In the genomic region with DNA sequence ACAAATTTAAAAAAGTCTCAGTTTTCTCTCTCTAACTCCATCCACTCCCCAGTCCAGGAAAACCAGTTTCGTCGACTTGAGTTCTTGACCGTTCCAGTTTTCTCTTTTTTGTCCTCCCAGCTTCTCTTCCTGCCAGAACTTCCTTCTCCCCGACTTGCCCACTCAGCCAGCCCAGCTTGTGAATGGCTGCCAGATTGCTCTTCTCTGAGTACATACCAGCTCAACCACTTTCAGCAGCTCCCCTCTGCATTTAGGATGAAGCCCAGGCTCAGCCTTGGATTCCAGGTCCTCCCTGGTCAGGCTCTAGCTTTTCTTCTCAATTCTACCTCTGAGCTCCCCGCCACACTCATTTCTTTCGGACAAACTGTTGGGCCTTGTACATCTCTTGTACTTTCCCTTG, we compare ENCODE assay signal across 1 cellular context.
TF ChIP-seq lines count a peak whose summit lies in the region.

No MANE protein-coding gene starts in this region.

TF ChIP-seq in SK-N-SH, 30 proteins besides CTCF, POLR2A, EP300 and RAD21:
- TF ChIP-seq, protein P1, sequence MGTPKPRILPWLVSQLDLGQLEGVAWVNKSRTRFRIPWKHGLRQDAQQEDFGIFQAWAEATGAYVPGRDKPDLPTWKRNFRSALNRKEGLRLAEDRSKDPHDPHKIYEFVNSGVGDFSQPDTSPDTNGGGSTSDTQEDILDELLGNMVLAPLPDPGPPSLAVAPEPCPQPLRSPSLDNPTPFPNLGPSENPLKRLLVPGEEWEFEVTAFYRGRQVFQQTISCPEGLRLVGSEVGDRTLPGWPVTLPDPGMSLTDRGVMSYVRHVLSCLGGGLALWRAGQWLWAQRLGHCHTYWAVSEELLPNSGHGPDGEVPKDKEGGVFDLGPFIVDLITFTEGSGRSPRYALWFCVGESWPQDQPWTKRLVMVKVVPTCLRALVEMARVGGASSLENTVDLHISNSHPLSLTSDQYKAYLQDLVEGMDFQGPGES (IDR thresholded peaks at IDR 0.05; ENCODE audit: low read depth, low read length) = no peak
- no peak for TF ChIP-seq TEAD4 (IDR thresholded peaks at IDR 0.05; ENCODE audit: borderline replicate concordance, insufficient read depth)
- no peak for TF ChIP-seq GATA2 (CRISPR knock-in tag; IDR thresholded peaks at IDR 0.05)
- no peak for TF ChIP-seq SMC3 (IDR thresholded peaks at IDR 0.05; ENCODE audit: low read depth, low read length)
